ENCODE assay signal across 8 cellular contexts in the genomic region with DNA sequence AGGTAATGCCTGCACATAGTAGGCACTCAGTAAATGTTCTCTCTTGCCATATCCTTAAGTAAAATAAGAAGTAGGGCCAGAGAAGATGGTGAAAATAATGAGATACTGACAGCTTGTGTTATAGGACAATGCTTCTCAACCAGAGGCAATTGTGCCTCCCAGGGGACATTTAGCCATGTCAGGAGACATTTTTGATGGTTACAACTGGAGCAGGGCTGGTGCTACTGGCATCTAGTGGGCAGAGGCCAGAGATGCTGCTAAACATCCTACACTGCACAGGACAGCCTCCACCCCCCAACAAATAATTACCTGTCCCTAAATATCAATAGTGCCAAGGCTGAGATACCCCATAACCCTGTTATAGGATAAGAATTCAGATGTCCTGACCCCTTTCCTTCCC. TPM values are rescaled to one million over a fixed set of nuclear protein-coding genes. Genes with fewer than 3 reads are reported as not detected.
DNase-seq lines count a peak whose midpoint lies in the region; ATAC-seq and TF ChIP-seq lines count a peak whose summit lies in the region.

No MANE protein-coding gene starts in this region.

- H3K4me1 ChIP-seq in OCI-LY1 (ENCODE audit: insufficient read depth, low read length, severe bottlenecking): peaks cover 11% of the 10 kb centered on the region

- H3K27ac Mint-ChIP-seq in stimulated activated memory B cell treated with anti-CD40 and anti-IgM and Interleukin-4, amounts not matched to agents 10 μg/mL and 1 μg/mL and 100 μg/mL, for 72 hours: peak overlapping the region; percentile 92

- 0 out of 2 replicates have a peak, but pooled peaks cover 4% of the 10 kb centered on the region for H3K27me3 ChIP-seq in OCI-LY1 (ENCODE audit: insufficient read depth, low read length)

- H4K20me1 ChIP-seq in OCI-LY1 (ENCODE audit: insufficient read depth, low read length): no peaks in the 10 kb centered on the region

- no peaks in the 10 kb centered on the region for H3K36me3 ChIP-seq in OCI-LY1 (ENCODE audit: insufficient read depth, low read length)

- no peak overlapping the region for H2AFZ ChIP-seq in OCI-LY1 (ENCODE audit: low read length)

- H3K9me2 ChIP-seq in OCI-LY1 (ENCODE audit: low read depth, low read length): no peaks in the 10 kb centered on the region

- H3K27me3 Mint-ChIP-seq in activated T-cell treated with anti-CD3 and anti-CD28 coated beads, Interleukin-2, amount 50 U/mL, for 4 hours (ENCODE audit: low read depth): no peaks in the 10 kb centered on the region
- H3K27me3 Mint-ChIP-seq in stimulated activated memory B cell treated with anti-CD40 and anti-IgM and Interleukin-4, amounts not matched to agents 10 μg/mL and 1 μg/mL and 100 μg/mL, for 72 hours: no peaks in the 10 kb centered on the region

- peak overlapping the region; percentile 87 for H3K4me3 Mint-ChIP-seq in activated T-cell treated with anti-CD3 and anti-CD28 coated beads, Interleukin-2, amount 50 U/mL, for 4 hours
- H3K4me3 Mint-ChIP-seq in stimulated activated memory B cell treated with anti-CD40 and anti-IgM and Interleukin-4, amounts not matched to agents 10 μg/mL and 1 μg/mL and 100 μg/mL, for 72 hours: peak overlapping the region; percentile 97

- no peaks in the 10 kb centered on the region for H3F3A ChIP-seq in OCI-LY1 (ENCODE audit: insufficient read depth, low read length)

- H3K4me3 ChIP-seq in OCI-LY1 (ENCODE audit: low read depth, low read length, poor library complexity, severe bottlenecking): peak overlapping the region; percentile 85
- H3K4me3 ChIP-seq in lower leg skin (ENCODE audit: low read depth, poor library complexity, severe bottlenecking): no peak overlapping the region

- H3K79me2 ChIP-seq in OCI-LY1 (ENCODE audit: insufficient read depth, low read length): no peaks in the 10 kb centered on the region

- no peak for ATAC-seq in activated T-cell treated with anti-CD3 and anti-CD28 coated beads, Interleukin-2, amount 50 U/mL, for 4 hours
- no peak for ATAC-seq in stimulated activated memory B cell treated with anti-CD40 and anti-IgM and Interleukin-4, amounts not matched to agents 10 μg/mL and 1 μg/mL and 100 μg/mL, for 72 hours
- ATAC-seq in sciatic nerve: no peak

- TF ChIP-seq CTCF in OCI-LY1 (IDR thresholded peaks at IDR 0.05; ENCODE audit: low read length) (peak; percentile 49), lower leg skin (IDR thresholded peaks at IDR 0.05) (no peak)

- H3K4me2 ChIP-seq in OCI-LY1 (ENCODE audit: low read length): peak overlapping the region; percentile 79

- peaks cover 12% of the 10 kb centered on the region for H3K36me3 Mint-ChIP-seq in activated T-cell treated with anti-CD3 and anti-CD28 coated beads, Interleukin-2, amount 50 U/mL, for 4 hours (ENCODE audit: insufficient read depth)
- H3K36me3 Mint-ChIP-seq in stimulated activated memory B cell treated with anti-CD40 and anti-IgM and Interleukin-4, amounts not matched to agents 10 μg/mL and 1 μg/mL and 100 μg/mL, for 72 hours: peaks cover 18% of the 10 kb centered on the region

- H3K4me1 Mint-ChIP-seq in activated T-cell treated with anti-CD3 and anti-CD28 coated beads, Interleukin-2, amount 50 U/mL, for 4 hours (ENCODE audit: low read depth): peaks cover 35% of the 10 kb centered on the region
- H3K4me1 Mint-ChIP-seq in stimulated activated memory B cell treated with anti-CD40 and anti-IgM and Interleukin-4, amounts not matched to agents 10 μg/mL and 1 μg/mL and 100 μg/mL, for 72 hours: peaks cover 37% of the 10 kb centered on the region

- intact Hi-C loops in lower leg skin (cut with DNase I; ENCODE audit: low total_unique reads): no loop called here
- intact Hi-C loops in sciatic nerve (cut with DNase I): no loop called here

- DNase-seq in activated T-cell treated with anti-CD3 and anti-CD28 coated beads, Interleukin-2, amount 50 U/mL, for 4 hours: peak; percentile 20
- no peak for DNase-seq in activated T-cell treated with anti-CD3 and anti-CD28 coated beads for 4 hours
- peak; percentile 52 for DNase-seq in dermis blood vessel endothelial cell
- DNase-seq in lower leg skin (ENCODE audit: low spot score in 2 of 2): no peak
- no peak for DNase-seq in NCI-H2196 (lab: John Stamatoyannopoulos, UW; ENCODE audit: unreplicated experiment)
- no peak for DNase-seq in sciatic nerve (ENCODE audit: low spot score)

- no peak overlapping the region for H3K27ac ChIP-seq in OCI-LY1 (ENCODE audit: low read depth, low read length, poor library complexity, severe bottlenecking)

- no peaks in the 10 kb centered on the region for H3K9me3 Mint-ChIP-seq in activated T-cell treated with anti-CD3 and anti-CD28 coated beads, Interleukin-2, amount 50 U/mL, for 4 hours
- H3K9me3 Mint-ChIP-seq in stimulated activated memory B cell treated with anti-CD40 and anti-IgM and Interleukin-4, amounts not matched to agents 10 μg/mL and 1 μg/mL and 100 μg/mL, for 72 hours: no peaks in the 10 kb centered on the region

- H3K9ac ChIP-seq in OCI-LY1 (ENCODE audit: low read length): peak overlapping the region; percentile 85; the same call in 1 of the 2 replicates

- no peaks in the 10 kb centered on the region for H3K9me3 ChIP-seq in OCI-LY1 (ENCODE audit: low read length)

- TF ChIP-seq POLR2A in lower leg skin (IDR thresholded peaks at IDR 0.05): no peak

RNA-seq across cellular contexts. Expression of gene RAD51D, which starts 1.7 kb away (rescaled TPM):
- 10 to 100 TPM; 20.6 to 24.5 (median 23.4) TPM for total RNA-seq in activated T-cell treated with anti-CD3 and anti-CD28 coated beads, Interleukin-2, amount 50 U/mL, for 4 hours
- 13.7 and 15.8 TPM in 2 replicates for total RNA-seq in dermis blood vessel endothelial cell
- total RNA-seq in lower leg skin: 1 to 10 TPM; 2.8 to 5.9 (median 3.8) TPM
- 16.9 TPM for total RNA-seq in sciatic nerve

RNA-seq across cellular contexts. Expression of gene FNDC8, which starts 3.4 kb away (rescaled TPM):
- not detected for total RNA-seq in activated T-cell treated with anti-CD3 and anti-CD28 coated beads, Interleukin-2, amount 50 U/mL, for 4 hours
- not detected in 2 replicates for total RNA-seq in dermis blood vessel endothelial cell
- not detected for total RNA-seq in lower leg skin
- not detected for total RNA-seq in sciatic nerve

RNA-seq across cellular contexts. Expression of gene NLE1, which starts 24.1 kb away (rescaled TPM):
- 10 to 100 TPM; 72.8 to 85.7 (median 85.3) TPM for total RNA-seq in activated T-cell treated with anti-CD3 and anti-CD28 coated beads, Interleukin-2, amount 50 U/mL, for 4 hours
- total RNA-seq in dermis blood vessel endothelial cell (22.6 and 28.0 TPM in 2 replicates), lower leg skin (10 to 100 TPM; 12.7 to 23.0 (median 13.2) TPM), sciatic nerve (13.5 TPM)

RNA-seq across cellular contexts. Expression of gene UNC45B, which starts 29.6 kb away (rescaled TPM):
- total RNA-seq in activated T-cell treated with anti-CD3 and anti-CD28 coated beads, Interleukin-2, amount 50 U/mL, for 4 hours: not detected
- not detected in 2 replicates for total RNA-seq in dermis blood vessel endothelial cell
- total RNA-seq in lower leg skin: under 1 TPM in 1 of 4 donors, not detected in 3; 0.06 TPM
- total RNA-seq in sciatic nerve: 0.04 TPM

RNA-seq across cellular contexts. Expression of gene RFFL, which starts 54.5 kb away (rescaled TPM):
- total RNA-seq in activated T-cell treated with anti-CD3 and anti-CD28 coated beads, Interleukin-2, amount 50 U/mL, for 4 hours: 10 to 100 TPM; 19.6 to 28.2 (median 20.3) TPM
- 7.0 and 8.1 TPM in 2 replicates for total RNA-seq in dermis blood vessel endothelial cell
- 10 to 100 TPM; 16.5 to 31.9 (median 21.4) TPM for total RNA-seq in lower leg skin
- 23.3 TPM for total RNA-seq in sciatic nerve

Comparison
In these comparisons a context has a peak if more than half of its experiments do, and no peak if none do; other contexts are left out.
1. DNase-seq: peak in activated T-cell treated with anti-CD3 and anti-CD28 coated beads, Interleukin-2, amount 50 U/mL, for 4 hours (single experiment) and dermis blood vessel endothelial cell (single experiment); none in activated T-cell treated with anti-CD3 and anti-CD28 coated beads for 4 hours (single experiment), lower leg skin (0 of 2), NCI-H2196 (single experiment) and sciatic nerve (single experiment).